ENCODE assay signal across 11 cellular contexts in the genomic region with DNA sequence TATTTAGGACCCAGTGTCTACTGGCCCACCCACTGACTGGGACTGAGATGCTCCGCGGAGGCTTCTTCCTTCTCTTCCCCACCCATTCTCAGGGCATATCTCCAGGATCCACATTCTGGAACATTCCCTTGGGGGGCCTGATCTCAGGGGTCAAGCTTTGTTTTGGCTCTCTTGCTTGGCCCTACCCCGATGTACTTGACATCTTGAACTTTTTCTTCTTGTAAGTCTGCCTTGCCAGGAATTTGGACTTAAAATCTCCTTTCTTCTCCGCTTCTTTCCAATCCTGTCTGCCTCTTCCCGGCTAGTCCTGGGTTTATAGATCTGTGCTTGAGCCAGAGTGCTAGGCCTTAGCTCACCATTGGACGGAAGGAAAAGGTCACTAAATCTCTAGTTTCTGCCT.
"Had no signal": no experiment of that assay in that cellular context is flagged by ENCODE, and none has a peak within 500 bp of the region (broad histone marks: within the 10 kb centered on the region; RNA-seq: fewer than 3 reads in every experiment).

No MANE protein-coding gene starts in this region.

- DNase-seq: activated CD4-positive, alpha-beta T cell treated with anti-CD3 and anti-CD28 coated beads, Interleukin-2, amount 50 U/mL, for 1 hour; activated naive CD4-positive, alpha-beta T cell treated with anti-CD3 and anti-CD28 coated beads, Interleukin-2, amount 10 ng/mL, durations not matched to agents 7 days and 5 days; activated T-cell treated with anti-CD3 and anti-CD28 coated beads for 4 hours; esophagus squamous epithelium; foreskin fibroblast; head of caudate nucleus; naive thymus-derived CD8-positive, alpha-beta T cell; stimulated activated CD4-positive, alpha-beta T cell treated with anti-CD3 and anti-CD28 coated beads, Interleukin-15, amount 100 ng/mL, for 24 hours; stimulated activated CD4-positive, alpha-beta T cell treated with anti-CD3 and anti-CD28 coated beads, Interleukin-4, amount 100 ng/mL, for 4 hours; stimulated activated naive CD8-positive, alpha-beta T cell treated with anti-CD3 and anti-CD28 coated beads, Interleukin-15, amount 100 ng/mL, for 72 hours had no signal

- H3K27me3 ChIP-seq: esophagus squamous epithelium had no signal

- ATAC-seq: naive thymus-derived CD8-positive, alpha-beta T cell; stimulated activated naive CD8-positive, alpha-beta T cell treated with anti-CD3 and anti-CD28 coated beads, Interleukin-15, amount 100 ng/mL, for 72 hours had no signal

- H3K4me3 ChIP-seq: esophagus squamous epithelium, lung had no signal

- H3K27ac ChIP-seq: esophagus squamous epithelium had no signal

- H3K9me3 ChIP-seq: esophagus squamous epithelium had no signal

- H3K36me3 ChIP-seq: esophagus squamous epithelium had no signal

- H3K4me1 ChIP-seq: esophagus squamous epithelium had no signal
